ENCODE assay signal across 10 cellular contexts in the genomic region with DNA sequence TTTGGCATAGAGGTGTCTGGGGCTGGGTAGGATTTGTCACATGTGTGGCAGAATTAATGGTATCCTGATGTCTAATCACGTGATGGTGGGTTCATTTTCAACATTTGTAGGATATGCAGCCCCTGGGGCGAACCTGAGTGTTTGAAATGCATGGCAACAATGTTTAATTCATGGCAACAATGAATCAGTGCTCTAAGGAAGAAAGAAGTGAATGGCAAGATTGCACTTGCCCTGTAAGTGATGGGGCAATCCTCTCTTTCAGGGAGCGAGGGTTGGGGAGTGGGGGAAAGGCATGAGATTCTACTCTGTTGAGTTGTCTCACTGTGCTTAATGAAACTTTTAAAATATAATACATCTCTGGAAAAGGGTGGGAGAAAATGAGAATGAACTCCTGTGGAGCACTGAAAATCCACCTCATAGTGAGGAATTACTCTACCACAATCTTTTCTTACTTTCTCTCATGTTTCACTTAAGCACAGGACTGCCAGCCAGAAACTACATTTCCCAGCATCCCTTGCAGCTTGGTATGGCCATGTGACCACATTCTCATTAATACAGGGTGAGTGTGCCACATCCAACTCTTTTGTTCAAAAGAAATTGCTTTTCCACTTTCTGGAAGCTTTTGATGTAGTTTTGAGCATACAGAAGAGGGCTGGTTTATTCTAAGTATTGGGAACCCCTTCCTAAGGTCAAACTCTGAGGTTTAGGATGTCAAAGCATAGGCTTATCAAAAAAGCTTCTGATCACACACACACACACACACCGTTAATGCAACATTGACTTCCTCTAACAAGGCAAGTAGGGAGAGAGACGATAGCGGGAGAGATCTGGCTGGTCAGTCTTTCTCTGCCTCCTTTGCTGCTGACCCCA.
DNase-seq lines count a peak whose midpoint lies in the region; ATAC-seq lines count a peak whose summit lies in the region.
"Had no signal": no experiment of that assay in that cellular context is flagged by ENCODE, and none has a peak within 500 bp of the region (broad histone marks: within the 10 kb centered on the region; RNA-seq: fewer than 3 reads in every experiment).

No MANE protein-coding gene starts in this region.

- H2BK120ac ChIP-seq in mesenchymal stem cell (ENCODE audit: low read depth, low read length) = no peak overlapping the region

- DNase-seq in EL (peak; percentile 34), HT1080 (ENCODE audit: low read depth) (peak; percentile 42), mesenchymal stem cell (peak; percentile 57), NCI-H2227 (lab: John Stamatoyannopoulos, UW; ENCODE audit: unreplicated experiment) (no peak)
- DNase-seq in activated CD8-positive, alpha-beta T cell treated with anti-CD3 and anti-CD28 coated beads, Interleukin-2, amount 10 ng/mL, durations not matched to agents 7 days and 5 days = peak; percentile 27
- DNase-seq: activated gamma-delta T cell had no signal

- H2BK15ac ChIP-seq in mesenchymal stem cell (ENCODE audit: low read depth, poor library complexity, severe bottlenecking) = no peak overlapping the region

- CTCF ChIA-PET in activated CD8-positive, alpha-beta T cell treated with anti-CD3 and anti-CD28 coated beads, Interleukin-2, amount 10 ng/mL, durations not matched to agents 7 days and 5 days (lab: Charles Lee) = no interaction called here

- no peaks in the 10 kb centered on the region for H3K36me3 Mint-ChIP-seq in activated CD8-positive, alpha-beta T cell treated with anti-CD3 and anti-CD28 coated beads, Interleukin-2, amount 10 ng/mL, durations not matched to agents 7 days and 5 days (ENCODE audit: low read depth)
- H3K36me3 Mint-ChIP-seq: naive thymus-derived CD8-positive, alpha-beta T cell had no signal

- no peak overlapping the region for H3K27ac Mint-ChIP-seq in activated CD8-positive, alpha-beta T cell treated with anti-CD3 and anti-CD28 coated beads, Interleukin-2, amount 10 ng/mL, durations not matched to agents 7 days and 5 days

- no peak overlapping the region for H3K27ac ChIP-seq in mesenchymal stem cell (ENCODE audit: low read length, poor library complexity, severe bottlenecking)

- H2AK5ac ChIP-seq in mesenchymal stem cell (ENCODE audit: low read length, severe bottlenecking) = no peak overlapping the region

- H3K36me3 ChIP-seq in mesenchymal stem cell (ENCODE audit: control insufficient read depth in 1 of 2, insufficient read depth in 2 of 2, low read depth in 1 of 2, low read length in 2 of 2) = no peaks in the 10 kb centered on the region
- H3K36me3 ChIP-seq: HAP-1 had no signal

- H3K27me3 ChIP-seq in mesenchymal stem cell (ENCODE audit: control insufficient read depth in 1 of 2, insufficient read depth in 1 of 2, low read length in 2 of 2) = peaks cover 0 to 4% of the 10 kb centered on the region in 2 experiments

- H3K18ac ChIP-seq in mesenchymal stem cell (ENCODE audit: low read depth in 1 of 2, low read length in 2 of 2) = no peak overlapping the region

- peaks cover 2% of the 10 kb centered on the region for H3K4me1 ChIP-seq in mesenchymal stem cell (ENCODE audit: control insufficient read depth, insufficient read depth, low read depth, low read length)
- H3K4me1 ChIP-seq: HAP-1 had no signal

- no peaks in the 10 kb centered on the region for H3K9me3 ChIP-seq in mesenchymal stem cell (ENCODE audit: control insufficient read depth, low read length)
- H3K9me3 ChIP-seq: HAP-1 had no signal

- no peak overlapping the region for H2BK5ac ChIP-seq in mesenchymal stem cell (ENCODE audit: low read depth, low read length, poor library complexity, severe bottlenecking)

- H4K8ac ChIP-seq in mesenchymal stem cell (ENCODE audit: low read length) = no peak overlapping the region

- no peak overlapping the region for H2BK12ac ChIP-seq in mesenchymal stem cell (ENCODE audit: low read length in 2 of 2)

- H4K91ac ChIP-seq in mesenchymal stem cell (ENCODE audit: low read length) = no peak overlapping the region

- no peak overlapping the region for H2AFZ ChIP-seq in mesenchymal stem cell (ENCODE audit: low read depth, low read length)

- no peaks in the 10 kb centered on the region for H3K9me3 Mint-ChIP-seq in activated CD8-positive, alpha-beta T cell treated with anti-CD3 and anti-CD28 coated beads, Interleukin-2, amount 10 ng/mL, durations not matched to agents 7 days and 5 days (ENCODE audit: insufficient read depth)
- H3K9me3 Mint-ChIP-seq: naive thymus-derived CD8-positive, alpha-beta T cell had no signal

- no peak overlapping the region for H3K23ac ChIP-seq in mesenchymal stem cell (ENCODE audit: low read length in 2 of 2)

- no peak overlapping the region for H3K4ac ChIP-seq in mesenchymal stem cell (ENCODE audit: low read depth in 1 of 2, low read length in 2 of 2)

- H3K14ac ChIP-seq in mesenchymal stem cell (ENCODE audit: low read length in 2 of 2) = no peak overlapping the region

- no peak overlapping the region for H3K4me2 ChIP-seq in mesenchymal stem cell (ENCODE audit: low read length, poor library complexity, severe bottlenecking)

- H3K4me1 Mint-ChIP-seq in activated CD8-positive, alpha-beta T cell treated with anti-CD3 and anti-CD28 coated beads, Interleukin-2, amount 10 ng/mL, durations not matched to agents 7 days and 5 days (ENCODE audit: low read depth) = peaks cover 14% of the 10 kb centered on the region

- H3K79me1 ChIP-seq in mesenchymal stem cell (replicated peaks; ENCODE audit: low read length, poor library complexity, severe bottlenecking) = no peaks in the 10 kb centered on the region

- 55% methylated on average over 6 of the region's 6 CpGs for WGBS in mesenchymal stem cell

- H3K4me3 Mint-ChIP-seq in activated CD8-positive, alpha-beta T cell treated with anti-CD3 and anti-CD28 coated beads, Interleukin-2, amount 10 ng/mL, durations not matched to agents 7 days and 5 days = no peak overlapping the region
- H3K4me3 Mint-ChIP-seq: naive thymus-derived CD8-positive, alpha-beta T cell had no signal

- ATAC-seq in activated CD8-positive, alpha-beta T cell treated with anti-CD3 and anti-CD28 coated beads, Interleukin-2, amount 10 ng/mL, durations not matched to agents 7 days and 5 days = no peak
- ATAC-seq in GM21723 (IDR thresholded peaks at IDR 0.05; ENCODE audit: unreplicated experiment) (no peak), HG03565 (IDR thresholded peaks at IDR 0.05; ENCODE audit: unreplicated experiment) (no peak)
- ATAC-seq: naive thymus-derived CD8-positive, alpha-beta T cell had no signal

- POLR2A ChIA-PET in activated CD8-positive, alpha-beta T cell treated with anti-CD3 and anti-CD28 coated beads, Interleukin-2, amount 10 ng/mL, durations not matched to agents 7 days and 5 days (lab: Charles Lee) = no interaction called here

- H3K27me3 Mint-ChIP-seq in activated CD8-positive, alpha-beta T cell treated with anti-CD3 and anti-CD28 coated beads, Interleukin-2, amount 10 ng/mL, durations not matched to agents 7 days and 5 days (ENCODE audit: low read depth) = no peaks in the 10 kb centered on the region
- H3K27me3 Mint-ChIP-seq: naive thymus-derived CD8-positive, alpha-beta T cell had no signal

- no peak overlapping the region for H3K9ac ChIP-seq in mesenchymal stem cell (ENCODE audit: low read length)

- no peak overlapping the region for H3K4me3 ChIP-seq in mesenchymal stem cell (ENCODE audit: insufficient read depth in 1 of 2, low read depth in 1 of 2, low read length in 2 of 2)
- H3K4me3 ChIP-seq: HAP-1 had no signal
